Comparison of ENCODE assay signal across 1 cellular context in the genomic region with DNA sequence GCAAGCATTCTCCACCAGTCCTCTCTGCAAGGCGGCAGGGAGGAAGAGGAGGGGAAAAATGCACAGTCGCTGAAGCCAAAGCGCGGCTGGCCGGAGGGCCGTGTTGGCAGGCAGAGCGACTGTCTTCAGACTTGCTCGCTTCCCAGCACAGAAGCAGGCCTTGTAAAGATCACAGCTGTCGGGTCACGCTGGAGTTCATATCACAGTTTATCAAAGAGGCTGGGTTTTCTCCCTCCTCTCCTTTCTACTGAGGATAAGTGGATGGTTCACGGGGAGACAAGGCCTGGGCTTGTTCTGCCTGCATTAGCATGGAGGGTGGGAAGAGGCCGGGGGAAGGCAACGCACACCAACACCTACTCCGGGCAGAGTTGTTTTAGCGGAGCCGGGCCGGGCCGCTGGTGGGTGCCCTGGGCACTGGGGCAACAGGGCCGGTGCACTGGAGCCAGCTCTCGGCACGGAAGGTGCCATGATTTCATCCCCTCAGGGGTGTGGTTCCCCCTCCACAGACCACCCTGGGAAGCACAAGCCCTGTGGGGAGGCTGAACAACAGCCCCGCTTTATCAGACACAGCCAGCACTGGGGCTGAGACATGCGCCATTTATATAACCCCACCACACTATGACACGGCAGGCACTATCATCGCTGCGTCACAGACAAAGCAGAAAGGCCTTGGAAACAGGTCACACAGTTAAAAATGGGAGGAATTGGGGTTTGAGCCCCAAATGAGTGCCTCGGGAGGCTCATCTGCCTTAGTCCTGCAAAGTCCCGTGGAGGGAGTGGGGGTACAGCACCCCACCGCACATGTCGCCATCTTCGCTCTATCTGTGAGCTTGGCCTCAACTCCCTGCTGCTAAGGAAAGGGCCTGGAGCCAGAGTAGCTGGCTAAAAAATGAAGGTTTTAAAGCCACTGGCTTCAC.
TF ChIP-seq lines count a peak whose summit lies in the region.

No MANE protein-coding gene starts in this region.

TF ChIP-seq in HepG2, 621 proteins besides CTCF, POLR2A, EP300 and RAD21 (continued from another document):
- TF ChIP-seq PBX2 (CRISPR knock-in tag; IDR thresholded peaks at IDR 0.05) (no peak; the same call in 1 of the 2 replicates), ZNF501 (CRISPR knock-in tag; IDR thresholded peaks at IDR 0.05) (peak; percentile 69), FOXO1 (CRISPR knock-in tag; IDR thresholded peaks at IDR 0.05) (no peak), SNAPC5 (CRISPR knock-in tag; IDR thresholded peaks at IDR 0.05; ENCODE audit: borderline replicate concordance) (no peak), ZHX1 (CRISPR knock-in tag; IDR thresholded peaks at IDR 0.05; ENCODE audit: low read depth) (0 out of 2 replicates have a peak, but pooled peaks have one; percentile 35), MED13 (CRISPR knock-in tag; IDR thresholded peaks at IDR 0.05) (no peak), ZNF138 (CRISPR knock-in tag; IDR thresholded peaks at IDR 0.05; ENCODE audit: low read depth) (no peak), ZNF788 (CRISPR knock-in tag; IDR thresholded peaks at IDR 0.05; ENCODE audit: borderline replicate concordance) (no peak), KMT2A (CRISPR knock-in tag; IDR thresholded peaks at IDR 0.05) (peak; percentile 10; the same call in 1 of the 2 replicates), BCL6 (CRISPR knock-in tag; IDR thresholded peaks at IDR 0.05) (no peak), ATRX (CRISPR knock-in tag; IDR thresholded peaks at IDR 0.05; ENCODE audit: borderline replicate concordance) (no peak), SNAI1 (CRISPR knock-in tag; IDR thresholded peaks at IDR 0.05; ENCODE audit: borderline replicate concordance) (peak; percentile 97), RBM22 (optimal IDR thresholded peaks at IDR 0.05; ENCODE audit: low read length) (peak; percentile 60), ZFX (CRISPR knock-in tag; IDR thresholded peaks at IDR 0.05; ENCODE audit: low read depth) (no peak), NFYB (CRISPR knock-in tag; IDR thresholded peaks at IDR 0.05) (no peak), ZNF281 (CRISPR knock-in tag; IDR thresholded peaks at IDR 0.05; ENCODE audit: borderline replicate concordance) (no peak), ZNF619 (CRISPR knock-in tag; IDR thresholded peaks at IDR 0.05) (no peak), IRF9 (CRISPR knock-in tag; IDR thresholded peaks at IDR 0.05; ENCODE audit: borderline replicate concordance) (no peak)
- TF ChIP-seq, protein P1, sequence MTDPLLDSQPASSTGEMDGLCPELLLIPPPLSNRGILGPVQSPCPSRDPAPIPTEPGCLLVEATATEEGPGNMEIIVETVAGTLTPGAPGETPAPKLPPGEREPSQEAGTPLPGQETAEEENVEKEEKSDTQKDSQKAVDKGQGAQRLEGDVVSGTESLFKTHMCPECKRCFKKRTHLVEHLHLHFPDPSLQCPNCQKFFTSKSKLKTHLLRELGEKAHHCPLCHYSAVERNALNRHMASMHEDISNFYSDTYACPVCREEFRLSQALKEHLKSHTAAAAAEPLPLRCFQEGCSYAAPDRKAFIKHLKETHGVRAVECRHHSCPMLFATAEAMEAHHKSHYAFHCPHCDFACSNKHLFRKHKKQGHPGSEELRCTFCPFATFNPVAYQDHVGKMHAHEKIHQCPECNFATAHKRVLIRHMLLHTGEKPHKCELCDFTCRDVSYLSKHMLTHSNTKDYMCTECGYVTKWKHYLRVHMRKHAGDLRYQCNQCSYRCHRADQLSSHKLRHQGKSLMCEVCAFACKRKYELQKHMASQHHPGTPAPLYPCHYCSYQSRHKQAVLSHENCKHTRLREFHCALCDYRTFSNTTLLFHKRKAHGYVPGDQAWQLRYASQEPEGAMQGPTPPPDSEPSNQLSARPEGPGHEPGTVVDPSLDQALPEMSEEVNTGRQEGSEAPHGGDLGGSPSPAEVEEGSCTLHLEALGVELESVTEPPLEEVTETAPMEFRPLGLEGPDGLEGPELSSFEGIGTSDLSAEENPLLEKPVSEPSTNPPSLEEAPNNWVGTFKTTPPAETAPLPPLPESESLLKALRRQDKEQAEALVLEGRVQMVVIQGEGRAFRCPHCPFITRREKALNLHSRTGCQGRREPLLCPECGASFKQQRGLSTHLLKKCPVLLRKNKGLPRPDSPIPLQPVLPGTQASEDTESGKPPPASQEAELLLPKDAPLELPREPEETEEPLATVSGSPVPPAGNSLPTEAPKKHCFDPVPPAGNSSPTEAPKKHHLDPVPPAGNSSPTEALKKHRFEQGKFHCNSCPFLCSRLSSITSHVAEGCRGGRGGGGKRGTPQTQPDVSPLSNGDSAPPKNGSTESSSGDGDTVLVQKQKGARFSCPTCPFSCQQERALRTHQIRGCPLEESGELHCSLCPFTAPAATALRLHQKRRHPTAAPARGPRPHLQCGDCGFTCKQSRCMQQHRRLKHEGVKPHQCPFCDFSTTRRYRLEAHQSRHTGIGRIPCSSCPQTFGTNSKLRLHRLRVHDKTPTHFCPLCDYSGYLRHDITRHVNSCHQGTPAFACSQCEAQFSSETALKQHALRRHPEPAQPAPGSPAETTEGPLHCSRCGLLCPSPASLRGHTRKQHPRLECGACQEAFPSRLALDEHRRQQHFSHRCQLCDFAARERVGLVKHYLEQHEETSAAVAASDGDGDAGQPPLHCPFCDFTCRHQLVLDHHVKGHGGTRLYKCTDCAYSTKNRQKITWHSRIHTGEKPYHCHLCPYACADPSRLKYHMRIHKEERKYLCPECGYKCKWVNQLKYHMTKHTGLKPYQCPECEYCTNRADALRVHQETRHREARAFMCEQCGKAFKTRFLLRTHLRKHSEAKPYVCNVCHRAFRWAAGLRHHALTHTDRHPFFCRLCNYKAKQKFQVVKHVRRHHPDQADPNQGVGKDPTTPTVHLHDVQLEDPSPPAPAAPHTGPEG (CRISPR knock-in tag; IDR thresholded peaks at IDR 0.05) = peak; percentile 4; the same call in 1 of the 2 replicates
- TF ChIP-seq, protein P2, sequence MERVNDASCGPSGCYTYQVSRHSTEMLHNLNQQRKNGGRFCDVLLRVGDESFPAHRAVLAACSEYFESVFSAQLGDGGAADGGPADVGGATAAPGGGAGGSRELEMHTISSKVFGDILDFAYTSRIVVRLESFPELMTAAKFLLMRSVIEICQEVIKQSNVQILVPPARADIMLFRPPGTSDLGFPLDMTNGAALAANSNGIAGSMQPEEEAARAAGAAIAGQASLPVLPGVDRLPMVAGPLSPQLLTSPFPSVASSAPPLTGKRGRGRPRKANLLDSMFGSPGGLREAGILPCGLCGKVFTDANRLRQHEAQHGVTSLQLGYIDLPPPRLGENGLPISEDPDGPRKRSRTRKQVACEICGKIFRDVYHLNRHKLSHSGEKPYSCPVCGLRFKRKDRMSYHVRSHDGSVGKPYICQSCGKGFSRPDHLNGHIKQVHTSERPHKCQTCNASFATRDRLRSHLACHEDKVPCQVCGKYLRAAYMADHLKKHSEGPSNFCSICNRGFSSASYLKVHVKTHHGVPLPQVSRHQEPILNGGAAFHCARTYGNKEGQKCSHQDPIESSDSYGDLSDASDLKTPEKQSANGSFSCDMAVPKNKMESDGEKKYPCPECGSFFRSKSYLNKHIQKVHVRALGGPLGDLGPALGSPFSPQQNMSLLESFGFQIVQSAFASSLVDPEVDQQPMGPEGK (CRISPR knock-in tag; IDR thresholded peaks at IDR 0.05) = no peak
- TF ChIP-seq, protein P3, sequence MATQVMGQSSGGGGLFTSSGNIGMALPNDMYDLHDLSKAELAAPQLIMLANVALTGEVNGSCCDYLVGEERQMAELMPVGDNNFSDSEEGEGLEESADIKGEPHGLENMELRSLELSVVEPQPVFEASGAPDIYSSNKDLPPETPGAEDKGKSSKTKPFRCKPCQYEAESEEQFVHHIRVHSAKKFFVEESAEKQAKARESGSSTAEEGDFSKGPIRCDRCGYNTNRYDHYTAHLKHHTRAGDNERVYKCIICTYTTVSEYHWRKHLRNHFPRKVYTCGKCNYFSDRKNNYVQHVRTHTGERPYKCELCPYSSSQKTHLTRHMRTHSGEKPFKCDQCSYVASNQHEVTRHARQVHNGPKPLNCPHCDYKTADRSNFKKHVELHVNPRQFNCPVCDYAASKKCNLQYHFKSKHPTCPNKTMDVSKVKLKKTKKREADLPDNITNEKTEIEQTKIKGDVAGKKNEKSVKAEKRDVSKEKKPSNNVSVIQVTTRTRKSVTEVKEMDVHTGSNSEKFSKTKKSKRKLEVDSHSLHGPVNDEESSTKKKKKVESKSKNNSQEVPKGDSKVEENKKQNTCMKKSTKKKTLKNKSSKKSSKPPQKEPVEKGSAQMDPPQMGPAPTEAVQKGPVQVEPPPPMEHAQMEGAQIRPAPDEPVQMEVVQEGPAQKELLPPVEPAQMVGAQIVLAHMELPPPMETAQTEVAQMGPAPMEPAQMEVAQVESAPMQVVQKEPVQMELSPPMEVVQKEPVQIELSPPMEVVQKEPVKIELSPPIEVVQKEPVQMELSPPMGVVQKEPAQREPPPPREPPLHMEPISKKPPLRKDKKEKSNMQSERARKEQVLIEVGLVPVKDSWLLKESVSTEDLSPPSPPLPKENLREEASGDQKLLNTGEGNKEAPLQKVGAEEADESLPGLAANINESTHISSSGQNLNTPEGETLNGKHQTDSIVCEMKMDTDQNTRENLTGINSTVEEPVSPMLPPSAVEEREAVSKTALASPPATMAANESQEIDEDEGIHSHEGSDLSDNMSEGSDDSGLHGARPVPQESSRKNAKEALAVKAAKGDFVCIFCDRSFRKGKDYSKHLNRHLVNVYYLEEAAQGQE (IDR thresholded peaks at IDR 0.05; ENCODE audit: borderline replicate concordance in 1 of 2, low read depth in 1 of 2, low read length in 2 of 2) = no peak
- TF ChIP-seq, protein P4, sequence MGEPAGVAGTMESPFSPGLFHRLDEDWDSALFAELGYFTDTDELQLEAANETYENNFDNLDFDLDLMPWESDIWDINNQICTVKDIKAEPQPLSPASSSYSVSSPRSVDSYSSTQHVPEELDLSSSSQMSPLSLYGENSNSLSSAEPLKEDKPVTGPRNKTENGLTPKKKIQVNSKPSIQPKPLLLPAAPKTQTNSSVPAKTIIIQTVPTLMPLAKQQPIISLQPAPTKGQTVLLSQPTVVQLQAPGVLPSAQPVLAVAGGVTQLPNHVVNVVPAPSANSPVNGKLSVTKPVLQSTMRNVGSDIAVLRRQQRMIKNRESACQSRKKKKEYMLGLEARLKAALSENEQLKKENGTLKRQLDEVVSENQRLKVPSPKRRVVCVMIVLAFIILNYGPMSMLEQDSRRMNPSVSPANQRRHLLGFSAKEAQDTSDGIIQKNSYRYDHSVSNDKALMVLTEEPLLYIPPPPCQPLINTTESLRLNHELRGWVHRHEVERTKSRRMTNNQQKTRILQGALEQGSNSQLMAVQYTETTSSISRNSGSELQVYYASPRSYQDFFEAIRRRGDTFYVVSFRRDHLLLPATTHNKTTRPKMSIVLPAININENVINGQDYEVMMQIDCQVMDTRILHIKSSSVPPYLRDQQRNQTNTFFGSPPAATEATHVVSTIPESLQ (CRISPR knock-in tag; conservative IDR thresholded peaks at IDR 0.05) = no peak
TF ChIP-seq in HepG2: peak in this region for 91.
